7 cellular contexts compared by ENCODE assay signal in the genomic region with DNA sequence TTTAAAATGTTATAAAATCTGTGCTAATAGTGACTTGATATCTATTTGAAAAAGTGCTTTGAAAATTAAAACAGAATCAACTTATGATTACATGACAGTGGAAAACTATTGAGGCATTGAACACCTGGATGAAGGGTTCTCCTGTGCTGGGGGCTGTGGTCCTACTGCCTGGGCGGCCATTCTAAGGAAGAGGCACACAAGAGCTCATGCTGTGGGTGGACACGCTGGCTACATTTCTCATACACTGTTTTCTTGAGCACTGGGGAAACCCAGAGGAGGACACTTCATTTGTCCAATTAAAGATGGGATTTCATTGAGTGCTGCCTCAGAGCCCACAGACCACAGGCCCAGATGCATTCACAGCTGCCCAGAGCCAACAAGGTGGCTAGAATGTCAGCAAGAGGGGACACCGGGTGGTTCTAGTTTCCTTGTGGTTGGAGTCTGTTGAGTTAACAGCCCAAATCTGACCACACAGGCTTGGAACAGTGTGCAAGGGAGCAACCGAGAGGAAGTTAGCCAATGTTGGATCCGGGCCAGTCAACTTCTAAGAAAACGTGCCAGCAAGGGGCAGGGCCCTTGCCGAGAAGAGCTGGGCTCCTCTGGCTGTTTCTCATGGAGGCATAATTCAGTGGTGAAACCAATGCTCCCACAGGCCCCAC. TPM values are rescaled to one million over a fixed set of nuclear protein-coding genes. Genes with fewer than 3 reads are reported as not detected.
DNase-seq lines count a peak whose midpoint lies in the region; ATAC-seq and TF ChIP-seq lines count a peak whose summit lies in the region.

No MANE protein-coding gene starts in this region.

- DNase-seq in T-helper 1 cell: peak in 4 of 5 donors; percentile 16 to 89 (median 20)
- peak; percentile 99 for DNase-seq in MCF 10A (ENCODE audit: unreplicated experiment)
- DNase-seq in lower lobe of right lung: peak; percentile 90
- DNase-seq in stimulated activated naive CD8-positive, alpha-beta T cell treated with anti-CD3 and anti-CD28 coated beads, Interleukin-15, amount 100 ng/mL, for 72 hours: peak; percentile 18 to 81
- DNase-seq in H7: no peak

- CTCF ChIA-PET in MCF 10A (lab: Yijun Ruan, JAX): interaction anchor here (0.6 to 0.7 kb wide), 3 partner anchors 175 to 1313 kb away, joined by 3 to 5 read pairs (median 3); no protein-coding TSS in a partner anchor

- H3K27ac Mint-ChIP-seq in MCF 10A (ENCODE audit: low read depth, unreplicated experiment): peak overlapping the region; percentile 75
- peak overlapping the region; percentile 22 to 57 for H3K27ac Mint-ChIP-seq in stimulated activated naive CD8-positive, alpha-beta T cell treated with anti-CD3 and anti-CD28 coated beads, Interleukin-15, amount 100 ng/mL, for 72 hours

- POLR2A ChIA-PET in MCF 10A (lab: Yijun Ruan, JAX): interaction anchor here (0.7 to 2.1 kb wide), 8 partner anchors 9 to 148 kb away, joined by 3 to 5 read pairs (median 4); no protein-coding TSS in a partner anchor

- no peaks in the 10 kb centered on the region for H3K36me3 ChIP-seq in lower lobe of right lung
- no peaks in the 10 kb centered on the region for H3K36me3 ChIP-seq in H7 (replicated peaks; ENCODE audit: control insufficient read depth, insufficient read depth, low read length)

- no peak overlapping the region for H3K4me3 Mint-ChIP-seq in MCF 10A (ENCODE audit: unreplicated experiment)
- peak overlapping the region; percentile 49 to 63 for H3K4me3 Mint-ChIP-seq in stimulated activated naive CD8-positive, alpha-beta T cell treated with anti-CD3 and anti-CD28 coated beads, Interleukin-15, amount 100 ng/mL, for 72 hours

- peak overlapping the region; percentile 72 for H3K27ac ChIP-seq in lower lobe of right lung

- intact Hi-C loops in MCF 10A (cut with micrococcal nuclease): no loop called here
- intact Hi-C loops in lower lobe of right lung (cut with DNase I): no loop called here

- H3K4me3 ChIP-seq in lower lobe of right lung (no peak overlapping the region), H7 (ENCODE audit: insufficient read depth, low read depth, low read length) (no peak overlapping the region)

- no peaks in the 10 kb centered on the region for H3K36me3 Mint-ChIP-seq in MCF 10A (ENCODE audit: insufficient read depth, unreplicated experiment)

- H3K4me1 Mint-ChIP-seq in MCF 10A (ENCODE audit: insufficient read depth, unreplicated experiment): peaks cover 27% of the 10 kb centered on the region
- H3K4me1 Mint-ChIP-seq in stimulated activated naive CD8-positive, alpha-beta T cell treated with anti-CD3 and anti-CD28 coated beads, Interleukin-15, amount 100 ng/mL, for 72 hours: peaks cover 70% of the 10 kb centered on the region

- BruUV-seq in MCF 10A (replicated peaks; lab: Mats Ljungman, UMichigan): no TSS peak

- TF ChIP-seq CTCF in MCF 10A (IDR thresholded peaks at IDR 0.05; ENCODE audit: unreplicated experiment) (no peak), lower lobe of right lung (IDR thresholded peaks at IDR 0.05) (no peak)

- peaks cover 49% of the 10 kb centered on the region for H3K4me1 ChIP-seq in lower lobe of right lung

- ATAC-seq in GM19324 (IDR thresholded peaks at IDR 0.05; ENCODE audit: low FRiP score, unreplicated experiment): peak; percentile 44
- ATAC-seq in HG03521 (IDR thresholded peaks at IDR 0.05; ENCODE audit: unreplicated experiment): peak; percentile 52
- ATAC-seq in lower lobe of right lung: peak; percentile 91 to 93
- ATAC-seq in stimulated activated naive CD8-positive, alpha-beta T cell treated with anti-CD3 and anti-CD28 coated beads, Interleukin-15, amount 100 ng/mL, for 72 hours: peak; percentile 89

- H3K27me3 ChIP-seq in lower lobe of right lung (ENCODE audit: low read depth) (no peaks in the 10 kb centered on the region), H7 (ENCODE audit: control insufficient read depth, insufficient read depth, low read length) (no peaks in the 10 kb centered on the region)

- H3K9me3 Mint-ChIP-seq in MCF 10A (ENCODE audit: unreplicated experiment): no peaks in the 10 kb centered on the region
- no peaks in the 10 kb centered on the region for H3K9me3 Mint-ChIP-seq in stimulated activated naive CD8-positive, alpha-beta T cell treated with anti-CD3 and anti-CD28 coated beads, Interleukin-15, amount 100 ng/mL, for 72 hours

- no peaks in the 10 kb centered on the region for H3K9me3 ChIP-seq in lower lobe of right lung

- no peaks in the 10 kb centered on the region for H3K27me3 Mint-ChIP-seq in MCF 10A (ENCODE audit: insufficient read depth, unreplicated experiment)
- H3K27me3 Mint-ChIP-seq in stimulated activated naive CD8-positive, alpha-beta T cell treated with anti-CD3 and anti-CD28 coated beads, Interleukin-15, amount 100 ng/mL, for 72 hours: no peaks in the 10 kb centered on the region

RNA-seq across cellular contexts. Expression of a gene that starts 35.1 kb away (rescaled TPM):
- total RNA-seq in MCF 10A (2022): 5.9 and 6.2 TPM in 2 replicates
- total RNA-seq in lower lobe of right lung: 74.0 TPM
- total RNA-seq in H7 (2014; rRNA removed; shearing (Covaris generic)): 13.3 and 20.3 TPM in 2 replicates
